Comparison of ENCODE assay signal across 1 cellular context in genomic region chr4:47862297-47862696, GRCh38.
TF ChIP-seq lines count a peak whose summit lies in the region.

No MANE protein-coding gene starts in this region.

TF ChIP-seq in GM12878, 131 proteins besides CTCF, POLR2A, EP300 and RAD21:
- TF ChIP-seq RCOR1 (conservative IDR thresholded peaks at IDR 0.05; ENCODE audit: low read depth, low read length), result no peak
- TF ChIP-seq BCL3 (IDR thresholded peaks at IDR 0.05; ENCODE audit: borderline replicate concordance, insufficient read depth, low read depth, low read length, poor library complexity, severe bottlenecking), result peak; percentile 79
